Comparison of ENCODE assay signal across 8 cellular contexts in genomic region chr3:23202921-23203650, GRCh38. TPM values are rescaled to one million over a fixed set of nuclear protein-coding genes. Genes with fewer than 3 reads are reported as not detected.
DNase-seq lines count a peak whose midpoint lies in the region; ATAC-seq and TF ChIP-seq lines count a peak whose summit lies in the region.

Gene UBE2E2 (plus strand): TSS chr3:23203327.

- H3K27me3 ChIP-seq in HUES64 (ENCODE audit: insufficient read depth, low read length) = peaks cover 21% of the 10 kb centered on the region
- no peaks in the 10 kb centered on the region for H3K27me3 ChIP-seq in ascending aorta
- no peaks in the 10 kb centered on the region for H3K27me3 ChIP-seq in right atrium auricular region
- H3K27me3 ChIP-seq in psoas muscle (ENCODE audit: insufficient read depth in 3 of 3, low read length in 2 of 3) = no peaks in the 10 kb centered on the region

- H3K27ac ChIP-seq in HUES64 (ENCODE audit: low read depth, low read length) (peak within 1 kb of the TSS; percentile 78; the same call in 1 of the 2 replicates), ascending aorta (peak within 1 kb of the TSS; percentile 83 to 90), right atrium auricular region (peak within 1 kb of the TSS; percentile 84 to 92), psoas muscle (peak within 1 kb of the TSS; percentile 96)

- peak within 1 kb of the TSS; percentile 83 for H3K9ac ChIP-seq in HUES64 (ENCODE audit: low read depth, low read length)

- ATAC-seq in GM21526 (IDR thresholded peaks at IDR 0.05; ENCODE audit: low FRiP score, unreplicated experiment) = peak; percentile 56
- peak; percentile 87 to 91 (median 88) for ATAC-seq in psoas muscle

- intact Hi-C loops in ascending aorta (cut with DNase I) (loop anchor here (5.0 to 10.0 kb wide), 4 partner anchors 59 to 742 kb away; partner anchors contain the start of genes NR1D2 and UBE2E1), psoas muscle (cut with DNase I) (loop anchor here in 1 of 2 donors (5.0 to 10.0 kb wide), 2 partner anchors 112 to 604 kb away; partner anchors contain the start of gene UBE2E1)

- no peaks in the 10 kb centered on the region for H3K36me3 ChIP-seq in HUES64 (ENCODE audit: insufficient read depth, low read length)
- H3K36me3 ChIP-seq in ascending aorta = no peaks in the 10 kb centered on the region
- no peaks in the 10 kb centered on the region for H3K36me3 ChIP-seq in right atrium auricular region
- H3K36me3 ChIP-seq in psoas muscle (ENCODE audit: insufficient read depth in 1 of 2, low read depth in 1 of 2) = no peaks in the 10 kb centered on the region

- H3K4me1 ChIP-seq in HUES64 (ENCODE audit: insufficient read depth, low read length) = peaks cover 11% of the 10 kb centered on the region
- H3K4me1 ChIP-seq in ascending aorta = peaks cover 0 to 4% of the 10 kb centered on the region in 2 donors
- H3K4me1 ChIP-seq in right atrium auricular region = peaks cover 0 to 17% of the 10 kb centered on the region in 2 donors
- peaks cover 31% of the 10 kb centered on the region for H3K4me1 ChIP-seq in psoas muscle

- H3K4me3 ChIP-seq in HUES64 (ENCODE audit: low read length) = peak within 1 kb of the TSS; percentile 96
- H3K4me3 ChIP-seq in ascending aorta = peak within 1 kb of the TSS; percentile 90 to 99
- peak within 1 kb of the TSS; percentile 73 to 96 for H3K4me3 ChIP-seq in right atrium auricular region
- H3K4me3 ChIP-seq in psoas muscle = peak within 1 kb of the TSS; percentile 87

- TF ChIP-seq CTCF in ascending aorta (IDR thresholded peaks at IDR 0.05) (no peak), right atrium auricular region (IDR thresholded peaks at IDR 0.05) (no peak), psoas muscle (IDR thresholded peaks at IDR 0.05) (no peak)

- no peaks in the 10 kb centered on the region for H3K9me3 ChIP-seq in HUES64 (ENCODE audit: insufficient read depth, low read depth, low read length)
- H3K9me3 ChIP-seq in ascending aorta = no peaks in the 10 kb centered on the region
- H3K9me3 ChIP-seq in right atrium auricular region = no peaks in the 10 kb centered on the region
- H3K9me3 ChIP-seq in psoas muscle = no peaks in the 10 kb centered on the region

- WGBS in HUES64 = under 1% methylated on average over 90 of the region's 99 CpGs
- 1% methylated on average over 18 to 95 of the region's 99 CpGs for WGBS in psoas muscle, 3 donors

- DNase-seq in ELF-1 (ENCODE audit: low read depth, low spot score) (peak; percentile 86), SKM-1 (lab: John Stamatoyannopoulos, UW; ENCODE audit: unreplicated experiment) (peak; percentile 41), ascending aorta (ENCODE audit: low spot score in 2 of 2) (peak in 1 of 2 donors; percentile 85), right atrium auricular region (ENCODE audit: low spot score) (peak; percentile 64), psoas muscle (peak; percentile 82 to 92), NCI-H2171 (lab: John Stamatoyannopoulos, UW) (no peak)

RNA-seq across cellular contexts. Expression of gene UBE2E2, which starts in this region (rescaled TPM):
- 32.6 TPM for polyA plus RNA-seq in HUES64 (2013, experiment 1 of 2)
- 37.3 TPM for polyA plus RNA-seq in HUES64 (2013, experiment 2 of 2)
- total RNA-seq in ascending aorta (5.3 TPM), right atrium auricular region (10 to 100 TPM; 31.0 to 36.7 TPM), psoas muscle (10 to 100 TPM; 34.0 to 38.2 (median 37.1) TPM)
- polyA plus RNA-seq in psoas muscle = 10 to 100 TPM; 12.9 to 30.6 (median 14.2) TPM
